Comparison of ENCODE assay signal across 34 cellular contexts in the genomic region with DNA sequence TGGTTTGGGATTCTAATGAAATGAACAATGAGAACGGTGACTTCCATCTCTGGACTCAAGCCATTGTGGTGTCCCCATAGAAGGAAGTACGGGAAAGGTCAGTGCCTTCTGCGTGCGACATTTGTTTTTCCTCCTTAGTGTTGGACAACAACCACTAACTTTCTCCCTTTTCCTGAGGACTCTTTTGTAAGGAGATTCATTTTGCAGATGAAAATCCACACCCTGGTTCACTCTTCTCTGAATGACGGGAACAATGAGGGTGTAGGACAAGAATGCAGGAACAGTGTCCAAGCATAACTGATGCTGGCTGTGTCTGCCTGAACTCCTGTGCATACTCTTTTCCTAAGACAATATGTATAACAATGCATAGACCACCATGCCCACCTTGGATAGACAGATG.
"Had no signal": no experiment of that assay in that cellular context is flagged by ENCODE, and none has a peak within 500 bp of the region (broad histone marks: within the 10 kb centered on the region; RNA-seq: fewer than 3 reads in every experiment).

No MANE protein-coding gene starts in this region.

- H3K27ac ChIP-seq: brain microvascular endothelial cell, esophagus muscularis mucosa, gastroesophageal sphincter, WERI-Rb-1 had no signal

- ATAC-seq: activated CD4-positive, CD25-positive, alpha-beta regulatory T cell treated with anti-CD3 and anti-CD28 coated beads, Interleukin-2, amount 50 U/mL, for 24 hours; activated CD8-positive, alpha-beta T cell treated with anti-CD3 and anti-CD28 coated beads for 36 hours; activated T-cell treated with anti-CD3 and anti-CD28 coated beads, Interleukin-2, amount 50 U/mL, for 4 hours; activated T-helper 17 cell treated with anti-CD3 and anti-CD28 coated beads, Interleukin-2, amount 50 U/mL, for 72 hours; effector memory CD8-positive, alpha-beta T cell; gastroesophageal sphincter; T-helper 17 cell had no signal

- H3K9me3 ChIP-seq: esophagus muscularis mucosa, gastroesophageal sphincter had no signal

- DNase-seq: activated B cell treated with CpG ODN at 0.5 μM for 24 hours; activated CD4-positive, alpha-beta T cell treated with anti-CD3 and anti-CD28 coated beads for 48 hours; activated CD4-positive, alpha-beta T cell treated with anti-CD3 and anti-CD28 coated beads, Interleukin-2, amount 50 U/mL, for 1 hour; activated CD4-positive, alpha-beta T cell treated with anti-CD3 and anti-CD28 coated beads, Interleukin-2, amount 50 U/mL, for 48 hours; activated CD8-positive, alpha-beta memory T cell treated with anti-CD3 and anti-CD28 coated beads for 24 hours; activated CD8-positive, alpha-beta T cell treated with anti-CD3 and anti-CD28 coated beads for 36 hours; activated effector memory CD4-positive, alpha-beta T cell treated with Interleukin-2 at 50 U/mL for 16 hours; activated gamma-delta T cell treated with Interleukin-2 at 50 U/mL for 16 hours; activated naive CD4-positive, alpha-beta T cell treated with anti-CD3 and anti-CD28 coated beads, Interleukin-2, amount 50 U/mL, for 16 hours; activated naive CD4-positive, alpha-beta T cell treated with Interleukin-2 at 50 U/mL for 16 hours; activated T-cell treated with anti-CD3 and anti-CD28 coated beads, Interleukin-2, amount 50 U/mL, for 4 hours; amniotic stem cell; anterior cingulate cortex; brain microvascular endothelial cell; caudate nucleus; cortex of kidney; dermis blood vessel endothelial cell; effector CD4-positive, alpha-beta T cell; effector memory CD8-positive, alpha-beta T cell; erythroblast; foreskin melanocyte; T-helper 1 cell; T-helper 17 cell; T1000; WERI-Rb-1 had no signal

- H3K27ac Mint-ChIP-seq: activated B cell treated with CpG ODN at 0.5 μM for 24 hours; activated CD8-positive, alpha-beta T cell treated with anti-CD3 and anti-CD28 coated beads for 36 hours; activated naive CD8-positive, alpha-beta T cell; activated T-helper 17 cell treated with anti-CD3 and anti-CD28 coated beads, Interleukin-2, amount 50 U/mL, for 72 hours; effector memory CD8-positive, alpha-beta T cell; T-helper 17 cell; T-helper 2 cell treated with Interferon-gamma antibody and Interleukin-4, amounts not matched to agents 5 μg/mL and 100 μg/mL, for 36 hours had no signal

- H3K27me3 ChIP-seq: brain microvascular endothelial cell, esophagus muscularis mucosa, gastroesophageal sphincter had no signal

- H3K4me1 Mint-ChIP-seq: activated B cell treated with CpG ODN at 0.5 μM for 24 hours; activated T-helper 17 cell treated with anti-CD3 and anti-CD28 coated beads, Interleukin-2, amount 50 U/mL, for 72 hours; T-helper 17 cell had no signal

- H3K36me3 ChIP-seq: brain microvascular endothelial cell, esophagus muscularis mucosa, gastroesophageal sphincter, WERI-Rb-1 had no signal

- FAIRE-seq: astrocyte, bronchial epithelial cell, colon had no signal

- H3K36me3 Mint-ChIP-seq: activated naive CD8-positive, alpha-beta T cell had no signal

- H3K4me3 ChIP-seq: esophagus muscularis mucosa, gastroesophageal sphincter had no signal

- H3K4me3 Mint-ChIP-seq: activated B cell treated with CpG ODN at 0.5 μM for 24 hours; activated CD8-positive, alpha-beta T cell treated with anti-CD3 and anti-CD28 coated beads for 36 hours; activated naive CD8-positive, alpha-beta T cell; activated T-cell treated with anti-CD3 and anti-CD28 coated beads, Interleukin-2, amount 50 U/mL, for 4 hours; activated T-helper 17 cell treated with anti-CD3 and anti-CD28 coated beads, Interleukin-2, amount 50 U/mL, for 72 hours; effector memory CD8-positive, alpha-beta T cell; T-helper 17 cell; T-helper 2 cell treated with Interferon-gamma antibody and Interleukin-4, amounts not matched to agents 5 μg/mL and 100 μg/mL, for 36 hours had no signal

- H3K9me3 Mint-ChIP-seq: activated B cell treated with CpG ODN at 0.5 μM for 24 hours; activated CD8-positive, alpha-beta T cell treated with anti-CD3 and anti-CD28 coated beads for 36 hours; activated T-cell treated with anti-CD3 and anti-CD28 coated beads, Interleukin-2, amount 50 U/mL, for 4 hours; activated T-helper 17 cell treated with anti-CD3 and anti-CD28 coated beads, Interleukin-2, amount 50 U/mL, for 72 hours; effector memory CD8-positive, alpha-beta T cell; T-helper 2 cell treated with Interferon-gamma antibody and Interleukin-4, amounts not matched to agents 5 μg/mL and 100 μg/mL, for 36 hours had no signal
